ENCODE assay signal across 1 cellular context in genomic region chr11:803467-803742, GRCh38.
TF ChIP-seq lines count a peak whose summit lies in the region.

No MANE protein-coding gene starts in this region.

TF ChIP-seq in HepG2, 621 proteins besides CTCF, POLR2A, EP300 and RAD21:
- no peak for TF ChIP-seq ZNF354B (CRISPR knock-in tag; IDR thresholded peaks at IDR 0.05)
- no peak for TF ChIP-seq ZNF136 (CRISPR knock-in tag; IDR thresholded peaks at IDR 0.05; ENCODE audit: low read depth)
- TF ChIP-seq CBX5 (CRISPR knock-in tag; IDR thresholded peaks at IDR 0.05; ENCODE audit: borderline replicate concordance): no peak
- TF ChIP-seq SP1 (IDR thresholded peaks at IDR 0.05): no peak
- no peak for TF ChIP-seq SP1 (CRISPR knock-in tag; IDR thresholded peaks at IDR 0.05)
- no peak for TF ChIP-seq ZNF318 (CRISPR knock-in tag; IDR thresholded peaks at IDR 0.05)
- no peak for TF ChIP-seq BCLAF1 (IDR thresholded peaks at IDR 0.05)
- no peak for TF ChIP-seq ESRRA (CRISPR knock-in tag; IDR thresholded peaks at IDR 0.05; ENCODE audit: low read depth)
- TF ChIP-seq STAG1 (CRISPR knock-in tag; IDR thresholded peaks at IDR 0.05): no peak
- TF ChIP-seq ZNF605 (CRISPR knock-in tag; IDR thresholded peaks at IDR 0.05): no peak
- no peak for TF ChIP-seq ZHX2 (IDR thresholded peaks at IDR 0.05; ENCODE audit: low read depth)
- TF ChIP-seq ZHX2 (CRISPR knock-in tag; IDR thresholded peaks at IDR 0.05; ENCODE audit: borderline replicate concordance): no peak
- TF ChIP-seq ZZZ3 (CRISPR knock-in tag; IDR thresholded peaks at IDR 0.05; ENCODE audit: borderline replicate concordance): no peak
- TF ChIP-seq ZNF407 (CRISPR knock-in tag; IDR thresholded peaks at IDR 0.05; ENCODE audit: not compliant biosample characterization): no peak
- no peak for TF ChIP-seq KDM1A (CRISPR knock-in tag; IDR thresholded peaks at IDR 0.05)
- no peak for TF ChIP-seq REXO4 (CRISPR knock-in tag; IDR thresholded peaks at IDR 0.05; ENCODE audit: borderline replicate concordance)
- TF ChIP-seq HOXA7 (CRISPR knock-in tag; IDR thresholded peaks at IDR 0.05): no peak
